In genomic region chr16:17238285-17239028, GRCh38 we compare ENCODE assay signal across 1 cellular context.
TF ChIP-seq lines count a peak whose summit lies in the region.

No MANE protein-coding gene starts in this region.

TF ChIP-seq in WTC11, 78 proteins besides CTCF, POLR2A, EP300 and RAD21 (continued from another document):
- no peak for TF ChIP-seq E2F5 (CRISPR knock-in tag; IDR thresholded peaks at IDR 0.05)
- no peak for TF ChIP-seq CREM (CRISPR knock-in tag; IDR thresholded peaks at IDR 0.05)
- TF ChIP-seq, protein P1, sequence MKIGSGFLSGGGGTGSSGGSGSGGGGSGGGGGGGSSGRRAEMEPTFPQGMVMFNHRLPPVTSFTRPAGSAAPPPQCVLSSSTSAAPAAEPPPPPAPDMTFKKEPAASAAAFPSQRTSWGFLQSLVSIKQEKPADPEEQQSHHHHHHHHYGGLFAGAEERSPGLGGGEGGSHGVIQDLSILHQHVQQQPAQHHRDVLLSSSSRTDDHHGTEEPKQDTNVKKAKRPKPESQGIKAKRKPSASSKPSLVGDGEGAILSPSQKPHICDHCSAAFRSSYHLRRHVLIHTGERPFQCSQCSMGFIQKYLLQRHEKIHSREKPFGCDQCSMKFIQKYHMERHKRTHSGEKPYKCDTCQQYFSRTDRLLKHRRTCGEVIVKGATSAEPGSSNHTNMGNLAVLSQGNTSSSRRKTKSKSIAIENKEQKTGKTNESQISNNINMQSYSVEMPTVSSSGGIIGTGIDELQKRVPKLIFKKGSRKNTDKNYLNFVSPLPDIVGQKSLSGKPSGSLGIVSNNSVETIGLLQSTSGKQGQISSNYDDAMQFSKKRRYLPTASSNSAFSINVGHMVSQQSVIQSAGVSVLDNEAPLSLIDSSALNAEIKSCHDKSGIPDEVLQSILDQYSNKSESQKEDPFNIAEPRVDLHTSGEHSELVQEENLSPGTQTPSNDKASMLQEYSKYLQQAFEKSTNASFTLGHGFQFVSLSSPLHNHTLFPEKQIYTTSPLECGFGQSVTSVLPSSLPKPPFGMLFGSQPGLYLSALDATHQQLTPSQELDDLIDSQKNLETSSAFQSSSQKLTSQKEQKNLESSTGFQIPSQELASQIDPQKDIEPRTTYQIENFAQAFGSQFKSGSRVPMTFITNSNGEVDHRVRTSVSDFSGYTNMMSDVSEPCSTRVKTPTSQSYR (CRISPR knock-in tag; IDR thresholded peaks at IDR 0.05) = no peak
- no peak for TF ChIP-seq ZNF425 (CRISPR knock-in tag; conservative IDR thresholded peaks at IDR 0.05)
- TF ChIP-seq, protein P2, sequence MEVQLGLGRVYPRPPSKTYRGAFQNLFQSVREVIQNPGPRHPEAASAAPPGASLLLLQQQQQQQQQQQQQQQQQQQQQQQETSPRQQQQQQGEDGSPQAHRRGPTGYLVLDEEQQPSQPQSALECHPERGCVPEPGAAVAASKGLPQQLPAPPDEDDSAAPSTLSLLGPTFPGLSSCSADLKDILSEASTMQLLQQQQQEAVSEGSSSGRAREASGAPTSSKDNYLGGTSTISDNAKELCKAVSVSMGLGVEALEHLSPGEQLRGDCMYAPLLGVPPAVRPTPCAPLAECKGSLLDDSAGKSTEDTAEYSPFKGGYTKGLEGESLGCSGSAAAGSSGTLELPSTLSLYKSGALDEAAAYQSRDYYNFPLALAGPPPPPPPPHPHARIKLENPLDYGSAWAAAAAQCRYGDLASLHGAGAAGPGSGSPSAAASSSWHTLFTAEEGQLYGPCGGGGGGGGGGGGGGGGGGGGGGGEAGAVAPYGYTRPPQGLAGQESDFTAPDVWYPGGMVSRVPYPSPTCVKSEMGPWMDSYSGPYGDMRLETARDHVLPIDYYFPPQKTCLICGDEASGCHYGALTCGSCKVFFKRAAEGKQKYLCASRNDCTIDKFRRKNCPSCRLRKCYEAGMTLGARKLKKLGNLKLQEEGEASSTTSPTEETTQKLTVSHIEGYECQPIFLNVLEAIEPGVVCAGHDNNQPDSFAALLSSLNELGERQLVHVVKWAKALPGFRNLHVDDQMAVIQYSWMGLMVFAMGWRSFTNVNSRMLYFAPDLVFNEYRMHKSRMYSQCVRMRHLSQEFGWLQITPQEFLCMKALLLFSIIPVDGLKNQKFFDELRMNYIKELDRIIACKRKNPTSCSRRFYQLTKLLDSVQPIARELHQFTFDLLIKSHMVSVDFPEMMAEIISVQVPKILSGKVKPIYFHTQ (CRISPR knock-in tag; IDR thresholded peaks at IDR 0.05) = no peak
- TF ChIP-seq, protein P3, sequence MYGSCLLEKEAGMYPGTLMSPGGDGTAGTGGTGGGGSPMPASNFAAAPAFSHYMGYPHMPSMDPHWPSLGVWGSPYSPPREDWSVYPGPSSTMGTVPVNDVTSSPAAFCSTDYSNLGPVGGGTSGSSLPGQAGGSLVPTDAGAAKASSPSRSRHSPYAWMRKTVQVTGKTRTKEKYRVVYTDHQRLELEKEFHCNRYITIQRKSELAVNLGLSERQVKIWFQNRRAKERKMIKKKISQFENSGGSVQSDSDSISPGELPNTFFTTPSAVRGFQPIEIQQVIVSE (CRISPR knock-in tag; IDR thresholded peaks at IDR 0.05; ENCODE audit: borderline replicate concordance) = no peak
